In the genomic region with DNA sequence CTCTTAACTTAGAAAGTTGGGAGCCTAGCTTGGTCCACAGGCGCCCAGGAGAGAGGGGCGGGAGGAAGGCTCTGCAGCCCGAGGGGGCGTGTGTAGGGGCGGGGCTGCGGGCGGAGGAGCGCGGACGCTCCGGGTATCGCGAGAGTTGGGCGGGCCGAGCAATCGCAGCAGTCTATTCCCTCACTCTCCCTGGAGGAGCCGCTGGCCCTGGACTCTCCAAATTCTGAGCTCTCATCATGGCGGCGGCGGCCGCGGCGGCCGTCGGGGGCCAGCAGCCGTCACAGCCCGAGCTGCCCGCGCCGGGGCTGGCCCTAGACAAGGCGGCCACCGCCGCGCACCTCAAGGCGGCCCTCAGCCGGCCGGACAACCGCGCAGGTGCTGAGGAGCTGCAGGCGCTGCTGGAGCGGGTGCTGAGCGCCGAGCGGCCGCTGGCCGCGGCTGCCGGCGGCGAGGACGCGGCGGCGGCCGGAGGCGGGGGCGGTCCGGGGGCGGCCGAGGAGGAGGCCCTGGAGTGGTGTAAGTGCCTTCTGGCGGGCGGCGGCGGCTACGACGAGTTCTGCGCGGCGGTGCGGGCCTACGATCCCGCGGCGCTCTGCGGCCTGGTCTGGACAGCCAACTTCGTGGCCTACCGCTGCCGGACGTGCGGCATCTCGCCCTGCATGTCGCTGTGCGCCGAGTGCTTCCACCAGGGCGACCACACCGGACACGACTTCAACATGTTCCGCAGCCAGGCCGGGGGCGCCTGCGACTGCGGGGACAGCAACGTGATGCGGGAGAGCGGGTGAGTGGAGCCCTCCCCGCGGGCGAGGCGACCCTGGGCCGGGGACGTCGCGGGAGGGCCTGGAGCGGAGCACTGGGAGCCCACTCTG, we compare ENCODE assay signal across 2 cellular contexts.
TF ChIP-seq lines count a peak whose summit lies in the region.

Gene UBR3 (plus strand): TSS at position 183 of the 869 bp plus-strand sequence. CDS start 54 bp downstream, at position 237.

TF ChIP-seq in IMR-90, 13 proteins besides CTCF, POLR2A, EP300 and RAD21:
- TF ChIP-seq MAZ (IDR thresholded peaks at IDR 0.05; ENCODE audit: borderline replicate concordance, low read depth, low read length) (peak; percentile 98), NFE2L2 (IDR thresholded peaks at IDR 0.05; ENCODE audit: low read depth, low read length) (no peak), MXI1 (IDR thresholded peaks at IDR 0.05; ENCODE audit: borderline replicate concordance, low read depth, low read length) (peak; percentile 40; the same call in 1 of the 2 replicates)

TF ChIP-seq in PFSK-1, 5 proteins besides CTCF, POLR2A, EP300 and RAD21:
- TF ChIP-seq REST (IDR thresholded peaks at IDR 0.05; ENCODE audit: insufficient read depth in 1 of 2, low read depth in 2 of 2, low read length in 2 of 2) = no peak
- peak; percentile 93 for TF ChIP-seq TAF1 (IDR thresholded peaks at IDR 0.05; ENCODE audit: borderline replicate concordance, insufficient read depth, low read length)
- TF ChIP-seq SIN3A (IDR thresholded peaks at IDR 0.05; ENCODE audit: borderline replicate concordance, insufficient read depth, low read length) = no peak
- TF ChIP-seq FOXP2 (optimal IDR thresholded peaks at IDR 0.05; ENCODE audit: borderline replicate concordance, extremely low read depth, extremely low read length, insufficient read depth) = peak; percentile 56
- TF ChIP-seq POLR2AphosphoS5 (IDR thresholded peaks at IDR 0.05; ENCODE audit: low read depth, low read length) = peak; percentile 77
